Comparison of ENCODE assay signal across 12 cellular contexts in genomic region chr21:29092102-29092959, GRCh38. TPM values are rescaled to one million over a fixed set of nuclear protein-coding genes. Genes with fewer than 3 reads are reported as not detected.
DNase-seq lines count a peak whose midpoint lies in the region; ATAC-seq and TF ChIP-seq lines count a peak whose summit lies in the region.
"Had no signal": no experiment of that assay in that cellular context is flagged by ENCODE, and none has a peak within 500 bp of the region (broad histone marks: within the 10 kb centered on the region; RNA-seq: fewer than 3 reads in every experiment).

No MANE protein-coding gene starts in this region.

- peaks cover 14% of the 10 kb centered on the region for H3K27me3 Mint-ChIP-seq in activated T-helper 2 cell treated with anti-CD3 and anti-CD28 coated beads, Interferon-gamma antibody, Interleukin-2, Interleukin-4, amounts not matched to agents 10 μg/mL and 5 μg/mL and 100 μg/mL, durations not matched to agents 14 hours and 24 hours and 36 hours (ENCODE audit: low read depth)
- no peaks in the 10 kb centered on the region for H3K27me3 Mint-ChIP-seq in stimulated activated naive B cell treated with anti-CD40 and anti-IgM and Interleukin-4, amounts not matched to agents 10 μg/mL and 1 μg/mL and 100 μg/mL, for 72 hours
- H3K27me3 Mint-ChIP-seq: activated naive CD4-positive, alpha-beta T cell treated with anti-CD3 and anti-CD28 coated beads, Interleukin-2, amount 10 ng/mL, durations not matched to agents 7 days and 5 days had no signal

- H3K4me3 ChIP-seq in fibroblast of villous mesenchyme (ENCODE audit: low read depth, low read length), result no peak overlapping the region

- peak overlapping the region; percentile 16 for H3K27ac Mint-ChIP-seq in activated T-helper 2 cell treated with anti-CD3 and anti-CD28 coated beads, Interferon-gamma antibody, Interleukin-2, Interleukin-4, amounts not matched to agents 10 μg/mL and 5 μg/mL and 100 μg/mL, durations not matched to agents 14 hours and 24 hours and 36 hours
- H3K27ac Mint-ChIP-seq in stimulated activated naive B cell treated with anti-CD40 and anti-IgM and Interleukin-4, amounts not matched to agents 10 μg/mL and 1 μg/mL and 100 μg/mL, for 72 hours, result peak overlapping the region; percentile 31
- H3K27ac Mint-ChIP-seq: activated naive CD4-positive, alpha-beta T cell treated with anti-CD3 and anti-CD28 coated beads, Interleukin-2, amount 10 ng/mL, durations not matched to agents 7 days and 5 days had no signal

- DNase-seq in HCEC 1CT, result peak; percentile 77
- no peak for DNase-seq in activated T-helper 2 cell treated with anti-CD3 and anti-CD28 coated beads, Interferon-gamma antibody, Interleukin-2, Interleukin-4, amounts not matched to agents 10 μg/mL and 5 μg/mL and 100 μg/mL, durations not matched to agents 14 hours and 24 hours and 36 hours (ENCODE audit: low spot score)
- peak; percentile 77 for DNase-seq in fibroblast of villous mesenchyme (ENCODE audit: low read depth)
- DNase-seq in stimulated activated naive B cell treated with anti-CD40 and anti-IgM and Interleukin-4, amounts not matched to agents 10 μg/mL and 1 μg/mL and 100 μg/mL, for 72 hours, result no peak
- DNase-seq in stimulated activated CD4-positive, alpha-beta T cell treated with anti-CD3 and anti-CD28 coated beads, Interleukin-15, amount 100 ng/mL, for 24 hours, result no peak
- DNase-seq: activated CD4-positive, alpha-beta T cell treated with anti-CD3 and anti-CD28 coated beads for 4 hours; activated naive CD4-positive, alpha-beta T cell treated with anti-CD3 and anti-CD28 coated beads, Interleukin-2, amount 10 ng/mL, durations not matched to agents 7 days and 5 days; DMS79; islet precursor cell had no signal

- peaks cover 30% of the 10 kb centered on the region for H3K4me1 Mint-ChIP-seq in activated T-helper 2 cell treated with anti-CD3 and anti-CD28 coated beads, Interferon-gamma antibody, Interleukin-2, Interleukin-4, amounts not matched to agents 10 μg/mL and 5 μg/mL and 100 μg/mL, durations not matched to agents 14 hours and 24 hours and 36 hours (ENCODE audit: low read depth)
- peaks cover 0 to 4% of the 10 kb centered on the region in 2 donors for H3K4me1 Mint-ChIP-seq in stimulated activated naive B cell treated with anti-CD40 and anti-IgM and Interleukin-4, amounts not matched to agents 10 μg/mL and 1 μg/mL and 100 μg/mL, for 72 hours
- H3K4me1 Mint-ChIP-seq: activated naive CD4-positive, alpha-beta T cell treated with anti-CD3 and anti-CD28 coated beads, Interleukin-2, amount 10 ng/mL, durations not matched to agents 7 days and 5 days had no signal

- no peak overlapping the region for H3K4me3 Mint-ChIP-seq in activated T-helper 2 cell treated with anti-CD3 and anti-CD28 coated beads, Interferon-gamma antibody, Interleukin-2, Interleukin-4, amounts not matched to agents 10 μg/mL and 5 μg/mL and 100 μg/mL, durations not matched to agents 14 hours and 24 hours and 36 hours (ENCODE audit: low read depth)
- no peak overlapping the region for H3K4me3 Mint-ChIP-seq in stimulated activated naive B cell treated with anti-CD40 and anti-IgM and Interleukin-4, amounts not matched to agents 10 μg/mL and 1 μg/mL and 100 μg/mL, for 72 hours
- H3K4me3 Mint-ChIP-seq: activated naive CD4-positive, alpha-beta T cell treated with anti-CD3 and anti-CD28 coated beads, Interleukin-2, amount 10 ng/mL, durations not matched to agents 7 days and 5 days had no signal

- ATAC-seq in stimulated activated naive B cell treated with anti-CD40 and anti-IgM and Interleukin-4, amounts not matched to agents 10 μg/mL and 1 μg/mL and 100 μg/mL, for 72 hours (replicated peaks), result no peak
- ATAC-seq in HG03175 (IDR thresholded peaks at IDR 0.05; ENCODE audit: unreplicated experiment) (no peak), GM21717 (IDR thresholded peaks at IDR 0.05; ENCODE audit: unreplicated experiment) (no peak)

- intact Hi-C loops in activated T-helper 2 cell treated with anti-CD3 and anti-CD28 coated beads, Interferon-gamma antibody, Interleukin-2, Interleukin-4, amounts not matched to agents 10 μg/mL and 5 μg/mL and 100 μg/mL, durations not matched to agents 14 hours and 24 hours and 36 hours (cut with micrococcal nuclease), result loop anchor here (1.0 to 10.0 kb wide), 6 partner anchors 20 to 562 kb away; partner anchors contain the start of gene CCT8

- TF ChIP-seq CTCF in fibroblast of villous mesenchyme (IDR thresholded peaks at IDR 0.05; ENCODE audit: insufficient read depth, low read depth, low read length), result peak; percentile 31

- peaks cover 9% of the 10 kb centered on the region for H3K36me3 Mint-ChIP-seq in activated T-helper 2 cell treated with anti-CD3 and anti-CD28 coated beads, Interferon-gamma antibody, Interleukin-2, Interleukin-4, amounts not matched to agents 10 μg/mL and 5 μg/mL and 100 μg/mL, durations not matched to agents 14 hours and 24 hours and 36 hours (ENCODE audit: low read depth)
- peaks cover 9 to 20% of the 10 kb centered on the region in 2 donors for H3K36me3 Mint-ChIP-seq in stimulated activated naive B cell treated with anti-CD40 and anti-IgM and Interleukin-4, amounts not matched to agents 10 μg/mL and 1 μg/mL and 100 μg/mL, for 72 hours

- no peaks in the 10 kb centered on the region for H3K9me3 Mint-ChIP-seq in activated T-helper 2 cell treated with anti-CD3 and anti-CD28 coated beads, Interferon-gamma antibody, Interleukin-2, Interleukin-4, amounts not matched to agents 10 μg/mL and 5 μg/mL and 100 μg/mL, durations not matched to agents 14 hours and 24 hours and 36 hours
- H3K9me3 Mint-ChIP-seq in stimulated activated naive B cell treated with anti-CD40 and anti-IgM and Interleukin-4, amounts not matched to agents 10 μg/mL and 1 μg/mL and 100 μg/mL, for 72 hours, result no peaks in the 10 kb centered on the region
- H3K9me3 Mint-ChIP-seq: activated naive CD4-positive, alpha-beta T cell treated with anti-CD3 and anti-CD28 coated beads, Interleukin-2, amount 10 ng/mL, durations not matched to agents 7 days and 5 days had no signal

RNA-seq across cellular contexts. Expression of gene CCT8, which starts 18.9 kb away (rescaled TPM):
- total RNA-seq in activated T-helper 2 cell treated with anti-CD3 and anti-CD28 coated beads, Interferon-gamma antibody, Interleukin-2, Interleukin-4, amounts not matched to agents 10 μg/mL and 5 μg/mL and 100 μg/mL, durations not matched to agents 14 hours and 24 hours and 36 hours, result 366 and 387 TPM in 2 replicates
- total RNA-seq in fibroblast of villous mesenchyme, result 183 and 275 TPM in 2 replicates

RNA-seq across cellular contexts. Expression of gene MAP3K7CL, which starts 38.1 kb away (rescaled TPM):
- total RNA-seq in activated T-helper 2 cell treated with anti-CD3 and anti-CD28 coated beads, Interferon-gamma antibody, Interleukin-2, Interleukin-4, amounts not matched to agents 10 μg/mL and 5 μg/mL and 100 μg/mL, durations not matched to agents 14 hours and 24 hours and 36 hours, result 3.3 and 3.9 TPM in 2 replicates
- total RNA-seq in fibroblast of villous mesenchyme, result 20.7 and 49.3 TPM in 2 replicates
- total RNA-seq: NCI-H460 had no signal

Comparison
In these comparisons a context has a peak if more than half of its experiments do, and no peak if none do; other contexts are left out.
1. DNase-seq: peak in HCEC 1CT (single experiment) and fibroblast of villous mesenchyme (single experiment); none in activated T-helper 2 cell treated with anti-CD3 and anti-CD28 coated beads, Interferon-gamma antibody, Interleukin-2, Interleukin-4, amounts not matched to agents 10 μg/mL and 5 μg/mL and 100 μg/mL, durations not matched to agents 14 hours and 24 hours and 36 hours (single experiment), stimulated activated naive B cell treated with anti-CD40 and anti-IgM and Interleukin-4, amounts not matched to agents 10 μg/mL and 1 μg/mL and 100 μg/mL, for 72 hours (single experiment) and stimulated activated CD4-positive, alpha-beta T cell treated with anti-CD3 and anti-CD28 coated beads, Interleukin-15, amount 100 ng/mL, for 24 hours (single experiment).